1 cellular context compared by ENCODE assay signal in the genomic region with DNA sequence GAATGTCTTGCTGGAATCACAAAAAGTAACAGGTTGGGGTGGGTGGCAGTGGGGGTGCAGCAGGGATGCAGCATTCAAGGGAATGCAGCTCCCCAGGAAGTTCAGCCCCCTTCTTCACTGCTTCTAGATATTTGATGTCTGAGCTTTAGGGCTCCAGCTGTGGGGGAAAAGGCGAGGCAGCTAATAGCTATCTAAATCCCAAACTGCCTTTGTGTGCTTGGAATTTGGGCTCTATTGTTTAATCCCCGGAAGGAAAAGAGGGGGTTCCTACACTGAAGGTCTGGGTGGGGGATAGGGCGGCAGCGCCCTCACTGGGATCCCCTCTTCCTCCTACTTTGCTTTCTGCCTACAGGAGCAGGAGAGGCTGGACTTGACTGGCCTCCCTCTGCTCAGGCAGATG.
TF ChIP-seq lines count a peak whose summit lies in the region.

No MANE protein-coding gene starts in this region.

TF ChIP-seq in WTC11, 78 proteins besides CTCF, POLR2A, EP300 and RAD21 (continued from another document):
- TF ChIP-seq, protein P1, sequence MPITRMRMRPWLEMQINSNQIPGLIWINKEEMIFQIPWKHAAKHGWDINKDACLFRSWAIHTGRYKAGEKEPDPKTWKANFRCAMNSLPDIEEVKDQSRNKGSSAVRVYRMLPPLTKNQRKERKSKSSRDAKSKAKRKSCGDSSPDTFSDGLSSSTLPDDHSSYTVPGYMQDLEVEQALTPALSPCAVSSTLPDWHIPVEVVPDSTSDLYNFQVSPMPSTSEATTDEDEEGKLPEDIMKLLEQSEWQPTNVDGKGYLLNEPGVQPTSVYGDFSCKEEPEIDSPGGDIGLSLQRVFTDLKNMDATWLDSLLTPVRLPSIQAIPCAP (CRISPR knock-in tag; IDR thresholded peaks at IDR 0.05) = no peak
